2 cellular contexts compared by ENCODE assay signal in the genomic region with DNA sequence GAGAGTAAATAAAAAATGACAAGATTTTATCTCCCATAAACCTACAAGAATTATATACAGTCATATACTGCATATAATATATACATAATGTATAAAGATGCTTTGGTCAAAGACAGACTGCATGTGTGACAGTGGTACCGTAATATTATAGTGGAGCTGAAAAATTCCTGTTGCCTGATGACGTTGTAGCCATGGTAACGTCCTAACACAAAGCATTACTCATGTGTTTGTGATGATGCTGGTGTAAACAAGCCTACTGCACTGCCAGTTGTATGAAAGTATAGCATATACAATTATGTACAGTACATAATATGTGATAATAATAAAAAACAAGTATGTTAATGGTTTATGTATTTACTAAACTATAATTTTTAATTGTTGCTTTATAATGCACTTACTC.
TF ChIP-seq lines count a peak whose summit lies in the region.

No MANE protein-coding gene starts in this region.

TF ChIP-seq in SK-N-SH treated with all-trans-retinoic acid at 6 μM for 48 hours, 23 proteins besides CTCF, POLR2A, EP300 and RAD21 (continued from another document):
- no peak for TF ChIP-seq TSHZ2 (CRISPR knock-in tag; IDR thresholded peaks at IDR 0.05)
- TF ChIP-seq SNAI2 (CRISPR knock-in tag; IDR thresholded peaks at IDR 0.05): no peak
- TF ChIP-seq ZNF70 (CRISPR knock-in tag; IDR thresholded peaks at IDR 0.05): no peak

TF ChIP-seq in SK-N-SH, 30 proteins besides CTCF, POLR2A, EP300 and RAD21 (continued from another document):
- TF ChIP-seq, protein P1, sequence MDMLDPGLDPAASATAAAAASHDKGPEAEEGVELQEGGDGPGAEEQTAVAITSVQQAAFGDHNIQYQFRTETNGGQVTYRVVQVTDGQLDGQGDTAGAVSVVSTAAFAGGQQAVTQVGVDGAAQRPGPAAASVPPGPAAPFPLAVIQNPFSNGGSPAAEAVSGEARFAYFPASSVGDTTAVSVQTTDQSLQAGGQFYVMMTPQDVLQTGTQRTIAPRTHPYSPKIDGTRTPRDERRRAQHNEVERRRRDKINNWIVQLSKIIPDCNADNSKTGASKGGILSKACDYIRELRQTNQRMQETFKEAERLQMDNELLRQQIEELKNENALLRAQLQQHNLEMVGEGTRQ (IDR thresholded peaks at IDR 0.05; ENCODE audit: borderline replicate concordance, low read depth, low read length): no peak
- TF ChIP-seq NRF1 (IDR thresholded peaks at IDR 0.05; ENCODE audit: low read depth, low read length) (no peak), GABPA (IDR thresholded peaks at IDR 0.05; ENCODE audit: low read depth) (no peak), SMC3 (IDR thresholded peaks at IDR 0.05; ENCODE audit: low read depth, low read length) (no peak)
TF ChIP-seq in SK-N-SH: peak in this region for 0.
